In genomic region chr11:102476069-102476468, GRCh38 we compare ENCODE assay signal across 10 cellular contexts. TPM values are rescaled to one million over a fixed set of nuclear protein-coding genes. Genes with fewer than 3 reads are reported as not detected.
A peak's percentile ranks its signal among the peaks of the same experiment; 100 is the strongest.
DNase-seq lines count a peak whose midpoint lies in the region; ATAC-seq and TF ChIP-seq lines count a peak whose summit lies in the region.
"Had no signal": no experiment of that assay in that cellular context is flagged by ENCODE, and none has a peak within 500 bp of the region (broad histone marks: within the 10 kb centered on the region; RNA-seq: fewer than 3 reads in every experiment).

No MANE protein-coding gene starts in this region.

- no peaks in the 10 kb centered on the region for H3K36me3 Mint-ChIP-seq in activated CD4-positive, alpha-beta T cell treated with anti-CD3 and anti-CD28 coated beads, Interleukin-2, amount 10 ng/mL, durations not matched to agents 24 days and 14 days (ENCODE audit: low read depth)
- H3K36me3 Mint-ChIP-seq in osteocyte (ENCODE audit: unreplicated experiment) (no peaks in the 10 kb centered on the region), WTC11 (no peaks in the 10 kb centered on the region)
- H3K36me3 Mint-ChIP-seq: type B pancreatic cell had no signal

- peaks cover 5% of the 10 kb centered on the region for H3K9me3 Mint-ChIP-seq in activated CD4-positive, alpha-beta T cell treated with anti-CD3 and anti-CD28 coated beads, Interleukin-2, amount 10 ng/mL, durations not matched to agents 24 days and 14 days
- H3K9me3 Mint-ChIP-seq in osteocyte (ENCODE audit: unreplicated experiment) (no peaks in the 10 kb centered on the region), WTC11 (no peaks in the 10 kb centered on the region)

- H3K79me2 ChIP-seq in OCI-LY1 (ENCODE audit: insufficient read depth, low read length), result no peaks in the 10 kb centered on the region

- H3K4me1 Mint-ChIP-seq in activated CD4-positive, alpha-beta T cell treated with anti-CD3 and anti-CD28 coated beads, Interleukin-2, amount 10 ng/mL, durations not matched to agents 24 days and 14 days, result peaks cover 60% of the 10 kb centered on the region
- H3K4me1 Mint-ChIP-seq in osteocyte (ENCODE audit: unreplicated experiment) (peaks cover 31% of the 10 kb centered on the region), WTC11 (peaks cover 26% of the 10 kb centered on the region)

- CTCF ChIA-PET in WTC11 (lab: Charles Lee), result interaction anchor here (1.2 to 1.8 kb wide), 2 partner anchors 24 to 86 kb away, joined by 3 to 8 read pairs; no protein-coding TSS in a partner anchor

- ATAC-seq in WTC11 (no peak), HG02973 (IDR thresholded peaks at IDR 0.05; ENCODE audit: unreplicated experiment) (no peak), GM21360 (IDR thresholded peaks at IDR 0.05; ENCODE audit: unreplicated experiment) (no peak)

- no peaks in the 10 kb centered on the region for H3K27me3 Mint-ChIP-seq in activated CD4-positive, alpha-beta T cell treated with anti-CD3 and anti-CD28 coated beads, Interleukin-2, amount 10 ng/mL, durations not matched to agents 24 days and 14 days
- H3K27me3 Mint-ChIP-seq in osteocyte (ENCODE audit: unreplicated experiment), result no peaks in the 10 kb centered on the region
- no peaks in the 10 kb centered on the region for H3K27me3 Mint-ChIP-seq in WTC11 (ENCODE audit: low read depth)
- H3K27me3 Mint-ChIP-seq: type B pancreatic cell had no signal

- H3F3A ChIP-seq in OCI-LY1 (ENCODE audit: insufficient read depth, low read length), result no peaks in the 10 kb centered on the region

- no peak for DNase-seq in activated CD4-positive, alpha-beta T cell treated with anti-CD3 and anti-CD28 coated beads, Interleukin-2, amount 10 ng/mL, durations not matched to agents 24 days and 14 days
- DNase-seq in activated CD4-positive, alpha-beta T cell treated with anti-CD3 and anti-CD28 coated beads, Interleukin-2, amount 50 U/mL, for 1 hour, result no peak
- DNase-seq in choroid plexus epithelial cell (ENCODE audit: low read depth) (peak; percentile 61), osteocyte (ENCODE audit: extremely low spot score, unreplicated experiment) (peak; percentile 0), WTC11 (ENCODE audit: low spot score) (no peak)
- DNase-seq: stimulated activated CD4-positive, alpha-beta T cell treated with anti-CD3 and anti-CD28 coated beads, Interleukin-4, amount 100 ng/mL, for 1 hour had no signal

- H3K4me2 ChIP-seq in OCI-LY1 (ENCODE audit: low read length), result peak overlapping the region; percentile 54

- intact Hi-C loops in activated CD4-positive, alpha-beta T cell treated with anti-CD3 and anti-CD28 coated beads, Interleukin-2, amount 10 ng/mL, durations not matched to agents 24 days and 14 days (cut with micrococcal nuclease), result no loop called here

- no peaks in the 10 kb centered on the region for H4K20me1 ChIP-seq in OCI-LY1 (ENCODE audit: insufficient read depth, low read length)

- no peak overlapping the region for H2AFZ ChIP-seq in OCI-LY1 (ENCODE audit: low read length)

- POLR2A ChIA-PET in WTC11 (lab: Charles Lee), result no interaction called here

- no peaks in the 10 kb centered on the region for H3K36me3 ChIP-seq in OCI-LY1 (ENCODE audit: insufficient read depth, low read length)

- H3K4me1 ChIP-seq in OCI-LY1 (ENCODE audit: insufficient read depth, low read length, severe bottlenecking), result peaks cover 81% of the 10 kb centered on the region

- peak overlapping the region; percentile 61 for H3K9ac ChIP-seq in OCI-LY1 (ENCODE audit: low read length)

- H3K9me3 ChIP-seq in OCI-LY1 (ENCODE audit: low read length), result no peaks in the 10 kb centered on the region

- peak overlapping the region; percentile 52 for H3K4me3 Mint-ChIP-seq in activated CD4-positive, alpha-beta T cell treated with anti-CD3 and anti-CD28 coated beads, Interleukin-2, amount 10 ng/mL, durations not matched to agents 24 days and 14 days
- no peak overlapping the region for H3K4me3 Mint-ChIP-seq in osteocyte (ENCODE audit: unreplicated experiment)
- H3K4me3 Mint-ChIP-seq in WTC11, result no peak overlapping the region
- H3K4me3 Mint-ChIP-seq: type B pancreatic cell had no signal

- H3K27ac ChIP-seq in OCI-LY1 (ENCODE audit: low read depth, low read length, poor library complexity, severe bottlenecking), result peak overlapping the region; percentile 99

- no peaks in the 10 kb centered on the region for H3K27me3 ChIP-seq in OCI-LY1 (ENCODE audit: insufficient read depth, low read length)

- H3K27ac Mint-ChIP-seq in activated CD4-positive, alpha-beta T cell treated with anti-CD3 and anti-CD28 coated beads, Interleukin-2, amount 10 ng/mL, durations not matched to agents 24 days and 14 days, result peak overlapping the region; percentile 83
- H3K27ac Mint-ChIP-seq in osteocyte (ENCODE audit: unreplicated experiment) (no peak overlapping the region), WTC11 (no peak overlapping the region)

- no peak for TF ChIP-seq CTCF in OCI-LY1 (IDR thresholded peaks at IDR 0.05; ENCODE audit: low read length)
- TF ChIP-seq CTCF in choroid plexus epithelial cell (conservative IDR thresholded peaks at IDR 0.05; ENCODE audit: low read depth, low read length), result no peak
- no peak for TF ChIP-seq CTCF in osteocyte (IDR thresholded peaks at IDR 0.05)
- no peak for TF ChIP-seq CTCF in WTC11 (IDR thresholded peaks at IDR 0.05)

- H3K4me3 ChIP-seq in OCI-LY1 (ENCODE audit: low read depth, low read length, poor library complexity, severe bottlenecking) (no peak overlapping the region), choroid plexus epithelial cell (ENCODE audit: low read depth, low read length) (no peak overlapping the region)

- H3K9me2 ChIP-seq in OCI-LY1 (ENCODE audit: low read depth, low read length), result no peaks in the 10 kb centered on the region

TF ChIP-seq in WTC11, 78 proteins besides CTCF, POLR2A, EP300 and RAD21 (continues in another document):
- TF ChIP-seq USF1 (CRISPR knock-in tag; IDR thresholded peaks at IDR 0.05) (no peak), ZNF396 (CRISPR knock-in tag; IDR thresholded peaks at IDR 0.05; ENCODE audit: borderline replicate concordance) (no peak), E2F1 (CRISPR knock-in tag; IDR thresholded peaks at IDR 0.05) (no peak), ESRRA (CRISPR knock-in tag; IDR thresholded peaks at IDR 0.05; ENCODE audit: borderline replicate concordance) (no peak), ERG (CRISPR knock-in tag; IDR thresholded peaks at IDR 0.05) (no peak), GABPB1 (CRISPR knock-in tag; IDR thresholded peaks at IDR 0.05) (no peak), ZNF138 (CRISPR knock-in tag; conservative IDR thresholded peaks at IDR 0.05) (no peak), FOXP1 (CRISPR knock-in tag; IDR thresholded peaks at IDR 0.05; ENCODE audit: borderline replicate concordance) (no peak), OVOL2 (CRISPR knock-in tag; IDR thresholded peaks at IDR 0.05; ENCODE audit: borderline replicate concordance) (no peak), ZNF219 (CRISPR knock-in tag; IDR thresholded peaks at IDR 0.05; ENCODE audit: borderline replicate concordance) (no peak)
- TF ChIP-seq, protein P1, sequence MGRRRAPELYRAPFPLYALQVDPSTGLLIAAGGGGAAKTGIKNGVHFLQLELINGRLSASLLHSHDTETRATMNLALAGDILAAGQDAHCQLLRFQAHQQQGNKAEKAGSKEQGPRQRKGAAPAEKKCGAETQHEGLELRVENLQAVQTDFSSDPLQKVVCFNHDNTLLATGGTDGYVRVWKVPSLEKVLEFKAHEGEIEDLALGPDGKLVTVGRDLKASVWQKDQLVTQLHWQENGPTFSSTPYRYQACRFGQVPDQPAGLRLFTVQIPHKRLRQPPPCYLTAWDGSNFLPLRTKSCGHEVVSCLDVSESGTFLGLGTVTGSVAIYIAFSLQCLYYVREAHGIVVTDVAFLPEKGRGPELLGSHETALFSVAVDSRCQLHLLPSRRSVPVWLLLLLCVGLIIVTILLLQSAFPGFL (CRISPR knock-in tag; IDR thresholded peaks at IDR 0.05; ENCODE audit: borderline replicate concordance), result no peak

RNA-seq across cellular contexts. Expression of gene TMEM123, which starts 23.5 kb away (rescaled TPM):
- total RNA-seq in activated CD4-positive, alpha-beta T cell treated with anti-CD3 and anti-CD28 coated beads, Interleukin-2, amount 10 ng/mL, durations not matched to agents 24 days and 14 days, result 243 and 250 TPM in 2 replicates
- total RNA-seq in osteocyte, result 244 and 250 TPM in 2 replicates
- total RNA-seq in WTC11 (2021), result 102 to 116 TPM (median 114 TPM) in 3 replicates

RNA-seq across cellular contexts. Expression of gene MMP7, which starts 54.5 kb away (rescaled TPM):
- not detected in 2 replicates for total RNA-seq in activated CD4-positive, alpha-beta T cell treated with anti-CD3 and anti-CD28 coated beads, Interleukin-2, amount 10 ng/mL, durations not matched to agents 24 days and 14 days
- total RNA-seq in osteocyte (not detected in 2 replicates), WTC11 (2021) (0.23 to 0.50 TPM (median 0.48 TPM) in 3 replicates)

Comparison
In these comparisons a context has a peak if more than half of its experiments do, and no peak if none do; other contexts are left out.
1. DNase-seq: peak in choroid plexus epithelial cell (single experiment) and osteocyte (single experiment); none in activated CD4-positive, alpha-beta T cell treated with anti-CD3 and anti-CD28 coated beads, Interleukin-2, amount 10 ng/mL, durations not matched to agents 24 days and 14 days (single experiment), activated CD4-positive, alpha-beta T cell treated with anti-CD3 and anti-CD28 coated beads, Interleukin-2, amount 50 U/mL, for 1 hour (single experiment) and WTC11 (single experiment).